In the genomic region with DNA sequence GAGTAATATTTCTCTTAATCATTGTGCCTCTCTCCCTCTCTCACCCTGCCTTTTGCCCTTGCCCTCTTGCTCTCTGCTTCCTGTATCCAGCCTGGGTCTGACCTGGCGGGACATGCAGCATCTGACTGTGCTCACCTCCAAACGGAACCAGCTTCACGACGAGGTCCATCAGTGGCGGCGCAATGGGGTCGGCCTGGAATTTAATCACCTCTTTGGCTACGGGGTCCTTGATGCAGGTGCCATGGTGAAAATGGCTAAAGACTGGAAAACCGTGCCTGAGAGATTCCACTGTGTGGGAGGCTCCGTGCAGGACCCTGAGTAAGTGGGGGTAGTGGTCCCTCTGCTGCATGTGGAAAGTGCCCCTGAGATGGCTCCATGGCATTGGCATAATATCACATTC, we compare ENCODE assay signal across 6 cellular contexts.
"Had no signal": no experiment of that assay in that cellular context is flagged by ENCODE, and none has a peak within 500 bp of the region (broad histone marks: within the 10 kb centered on the region; RNA-seq: fewer than 3 reads in every experiment).

No MANE protein-coding gene starts in this region.

- H3K4me3 ChIP-seq: GM23338 had no signal

- H2AFZ ChIP-seq: GM23338 had no signal

- ATAC-seq: GM23338 had no signal

- FAIRE-seq: H1, H54, HTR-8/SVneo had no signal

- DNase-seq: H9, HCEC 1CT had no signal

- H3K4me2 ChIP-seq: GM23338 had no signal
